Comparison of ENCODE assay signal across 2 cellular contexts in genomic region chr11:31825453-31826391, GRCh38.
TF ChIP-seq lines count a peak whose summit lies in the region.

No MANE protein-coding gene starts in this region.

TF ChIP-seq in GM23338, 12 proteins besides CTCF, POLR2A, EP300 and RAD21 (continued from another document):
- TF ChIP-seq ZNF462 (CRISPR knock-in tag; IDR thresholded peaks at IDR 0.05) (no peak), POLR2AphosphoS5 (IDR thresholded peaks at IDR 0.05; ENCODE audit: low read depth) (no peak), ETS1 (IDR thresholded peaks at IDR 0.05) (no peak), REST (IDR thresholded peaks at IDR 0.05; ENCODE audit: unreplicated experiment) (no peak), ZNF331 (CRISPR knock-in tag; IDR thresholded peaks at IDR 0.05; ENCODE audit: low read depth) (no peak), ZNF114 (CRISPR knock-in tag; IDR thresholded peaks at IDR 0.05) (no peak), JUNB (IDR thresholded peaks at IDR 0.05; ENCODE audit: unreplicated experiment) (no peak)

TF ChIP-seq in HEK293T, 16 proteins besides CTCF, POLR2A, EP300 and RAD21 (continued from another document):
- TF ChIP-seq SP1 (IDR thresholded peaks at IDR 0.05) = no peak
TF ChIP-seq in HEK293T: peak in this region for 0.
